In genomic region chr13:82802528-82802927, GRCh38 we compare ENCODE assay signal across 24 cellular contexts.
"Had no signal": no experiment of that assay in that cellular context is flagged by ENCODE, and none has a peak within 500 bp of the region (broad histone marks: within the 10 kb centered on the region; RNA-seq: fewer than 3 reads in every experiment).

No MANE protein-coding gene starts in this region.

- ATAC-seq: gastrocnemius medialis, left lung, left ventricle myocardium superior, lower lobe of right lung, mucosa of descending colon had no signal

- H3K4me1 Mint-ChIP-seq: immature natural killer cell, mesothelial cell of epicardium, naive B cell had no signal

- H3K27me3 ChIP-seq: dorsolateral prefrontal cortex, esophagus muscularis mucosa, gastrocnemius medialis, hepatocyte, left lung had no signal

- H3K36me3 Mint-ChIP-seq: immature natural killer cell, mesothelial cell of epicardium, naive B cell had no signal

- H3K4me3 Mint-ChIP-seq: immature natural killer cell, mesothelial cell of epicardium, naive B cell had no signal

- H3K36me3 ChIP-seq: esophagus muscularis mucosa, gastrocnemius medialis, left lung, lower lobe of right lung had no signal

- H3K9me3 ChIP-seq: esophagus muscularis mucosa, gastrocnemius medialis, lower lobe of right lung had no signal

- DNase-seq: dermis blood vessel endothelial cell; dorsolateral prefrontal cortex; effector CD4-positive, alpha-beta T cell; effector memory CD4-positive, alpha-beta T cell; foreskin fibroblast; foreskin melanocyte; gastrocnemius medialis; glutamatergic neuron; head of caudate nucleus; hypothalamus; immature natural killer cell; islet precursor cell; kidney; kidney glomerular epithelial cell; left lung; left ventricle myocardium superior; lower lobe of right lung; mesenchymal stem cell; mucosa of descending colon; naive B cell had no signal

- H3K27ac Mint-ChIP-seq: immature natural killer cell, mesothelial cell of epicardium, naive B cell had no signal

- H3K4me1 ChIP-seq: esophagus muscularis mucosa, gastrocnemius medialis, left lung, lower lobe of right lung had no signal

- H3K27me3 Mint-ChIP-seq: naive B cell had no signal

- H3K4me3 ChIP-seq: coronary artery, dorsolateral prefrontal cortex, esophagus muscularis mucosa, gastrocnemius medialis, hepatocyte, left lung, lower lobe of right lung, mucosa of descending colon had no signal

- H3K27ac ChIP-seq: coronary artery, dorsolateral prefrontal cortex, esophagus muscularis mucosa, gastrocnemius medialis, hepatocyte, left lung, lower lobe of right lung had no signal
